8 cellular contexts compared by ENCODE assay signal in the genomic region with DNA sequence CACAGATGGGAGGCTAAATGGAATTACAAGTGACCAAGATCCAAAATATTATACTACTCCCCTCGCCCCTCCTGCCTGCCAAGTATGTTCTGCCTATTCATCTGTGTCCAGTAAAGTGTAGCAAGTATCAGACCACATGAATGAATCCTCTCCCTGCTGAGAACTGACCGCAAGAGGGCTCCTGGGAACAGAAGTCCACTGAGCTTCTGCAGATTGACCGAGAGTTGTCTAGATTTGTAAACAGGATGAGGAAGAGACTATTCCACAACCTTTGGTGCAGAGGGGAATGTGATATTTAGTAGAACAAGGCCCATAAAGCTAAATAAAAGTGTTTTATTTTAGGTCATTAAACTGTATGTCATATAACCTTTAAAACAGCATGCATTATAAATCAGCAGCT.
DNase-seq lines count a peak whose midpoint lies in the region; ATAC-seq and TF ChIP-seq lines count a peak whose summit lies in the region.

No MANE protein-coding gene starts in this region.

- H3K27me3 Mint-ChIP-seq in mesothelial cell of epicardium (ENCODE audit: low read depth): peaks cover 5% of the 10 kb centered on the region
- H3K27me3 Mint-ChIP-seq in CD8-positive, alpha-beta memory T cell: no peaks in the 10 kb centered on the region

- H3K4me1 ChIP-seq in CD8-positive, alpha-beta memory T cell (ENCODE audit: insufficient read depth, low read length): no peaks in the 10 kb centered on the region

- no peaks in the 10 kb centered on the region for H3K9me3 Mint-ChIP-seq in mesothelial cell of epicardium
- peaks cover 0 to 9% (median 0%) of the 10 kb centered on the region in 5 donors for H3K9me3 Mint-ChIP-seq in CD8-positive, alpha-beta memory T cell

- no peaks in the 10 kb centered on the region for H3K36me3 ChIP-seq in CD8-positive, alpha-beta memory T cell (ENCODE audit: insufficient read depth, low read length)

- TF ChIP-seq CTCF in AG10803 (conservative IDR thresholded peaks at IDR 0.05; ENCODE audit: low read length): peak; percentile 32
- TF ChIP-seq CTCF in LNCaP clone FGC (IDR thresholded peaks at IDR 0.05; ENCODE audit: control insufficient read depth, extremely low read depth, insufficient read depth): peak; percentile 78
- TF ChIP-seq CTCF in mesothelial cell of epicardium (IDR thresholded peaks at IDR 0.05; ENCODE audit: unreplicated experiment): peak; percentile 14

- H3K27me3 ChIP-seq in CD8-positive, alpha-beta memory T cell (ENCODE audit: insufficient read depth, low read length, poor library complexity, severe bottlenecking): no peaks in the 10 kb centered on the region

- CTCF ChIA-PET in CD8-positive, alpha-beta memory T cell (lab: Charles Lee): no interaction called here

- H3K4me3 Mint-ChIP-seq in mesothelial cell of epicardium: no peak overlapping the region
- no peak overlapping the region for H3K4me3 Mint-ChIP-seq in CD8-positive, alpha-beta memory T cell

- no peaks in the 10 kb centered on the region for H3K9me3 ChIP-seq in CD8-positive, alpha-beta memory T cell (ENCODE audit: low read length)

- H3K4me3 ChIP-seq in AG10803 (ENCODE audit: low read length): no peak overlapping the region
- H3K4me3 ChIP-seq in LNCaP clone FGC (ENCODE audit: low read depth, low read length): no peak overlapping the region
- no peak overlapping the region for H3K4me3 ChIP-seq in CD8-positive, alpha-beta memory T cell (ENCODE audit: low read length)

- no peak overlapping the region for H3K27ac ChIP-seq in CD8-positive, alpha-beta memory T cell (ENCODE audit: low read depth, low read length)

- H3K27ac Mint-ChIP-seq in mesothelial cell of epicardium: no peak overlapping the region
- H3K27ac Mint-ChIP-seq in CD8-positive, alpha-beta memory T cell: no peak overlapping the region

- no peaks in the 10 kb centered on the region for H3K36me3 Mint-ChIP-seq in mesothelial cell of epicardium
- H3K36me3 Mint-ChIP-seq in CD8-positive, alpha-beta memory T cell: no peaks in the 10 kb centered on the region

- POLR2A ChIA-PET in CD8-positive, alpha-beta memory T cell (lab: Charles Lee): no interaction called here

- no peaks in the 10 kb centered on the region for H3K4me1 Mint-ChIP-seq in mesothelial cell of epicardium
- H3K4me1 Mint-ChIP-seq in CD8-positive, alpha-beta memory T cell: no peaks in the 10 kb centered on the region

- peak; percentile 22 for DNase-seq in AG10803 (ENCODE audit: low read depth)
- DNase-seq in LNCaP clone FGC (ENCODE audit: low read depth): peak; percentile 21
- peak; percentile 37 for DNase-seq in cerebellum (ENCODE audit: low spot score)
- no peak for DNase-seq in mesothelial cell of epicardium (ENCODE audit: low spot score in 2 of 2, unreplicated experiment in 2 of 2)
- no peak for DNase-seq in CD8-positive, alpha-beta memory T cell
- no peak for DNase-seq in AG08396 (ENCODE audit: low spot score)

- ATAC-seq in HG03097 (IDR thresholded peaks at IDR 0.05; ENCODE audit: low FRiP score, unreplicated experiment): no peak
- ATAC-seq in GM18861 (IDR thresholded peaks at IDR 0.05; ENCODE audit: unreplicated experiment): no peak

Comparison
In these comparisons a context has a peak if more than half of its experiments do, and no peak if none do; other contexts are left out.
1. DNase-seq: peak in AG10803 (single experiment), LNCaP clone FGC (single experiment) and cerebellum (single experiment); none in mesothelial cell of epicardium (0 of 2), CD8-positive, alpha-beta memory T cell (0 of 5) and AG08396 (single experiment).
2. CTCF ChIP-seq: peak in every context shown above with its lines; median percentile 78 in LNCaP clone FGC; 32 in AG10803; 14 in mesothelial cell of epicardium.